10 cellular contexts compared by ENCODE assay signal in the genomic region with DNA sequence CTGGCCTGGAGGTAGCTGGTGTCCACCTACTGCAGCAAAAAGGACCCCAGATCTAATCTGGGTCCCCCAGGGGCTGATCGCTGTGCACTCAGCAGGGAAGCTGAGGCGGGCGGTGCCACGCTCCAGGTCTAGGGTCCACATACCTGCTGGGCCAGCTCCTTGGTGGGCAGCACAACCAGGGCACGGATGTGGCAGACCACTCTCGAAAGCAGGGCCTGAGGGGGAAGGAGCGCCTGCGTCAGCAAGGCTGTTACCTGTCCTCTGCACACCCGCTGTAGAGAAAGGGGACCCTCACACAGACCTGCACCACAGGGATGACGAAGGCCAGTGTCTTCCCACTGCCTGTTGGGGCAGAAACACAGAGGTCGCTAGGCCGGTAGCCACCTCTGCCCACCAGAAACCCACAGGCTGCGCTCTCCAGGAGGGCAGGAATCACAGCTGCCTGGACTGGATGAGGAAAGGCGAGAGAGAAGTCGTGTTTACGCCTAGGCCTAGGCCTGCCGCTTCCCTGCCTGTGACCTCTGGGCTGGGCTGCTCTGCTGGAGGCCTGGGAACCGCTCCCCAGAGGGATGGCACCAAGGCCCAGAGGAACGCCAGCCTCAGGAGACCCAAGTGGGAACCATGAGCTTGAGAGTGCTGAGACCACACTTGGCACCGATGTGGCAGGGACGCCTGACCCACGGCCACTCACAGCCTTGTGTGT. TPM values are rescaled to one million over a fixed set of nuclear protein-coding genes. Genes with fewer than 3 reads are reported as not detected.
DNase-seq lines count a peak whose midpoint lies in the region; ATAC-seq and TF ChIP-seq lines count a peak whose summit lies in the region.
"Had no signal": no experiment of that assay in that cellular context is flagged by ENCODE, and none has a peak within 500 bp of the region (broad histone marks: within the 10 kb centered on the region; RNA-seq: fewer than 3 reads in every experiment).

No MANE protein-coding gene starts in this region.

- 96% methylated on average over 22 of the region's 22 CpGs for WGBS in mesenchymal stem cell
- 85 to 100% methylated on average over 4 to 8 of the region's 22 CpGs for WGBS in esophagus squamous epithelium, 2 donors

- peak overlapping the region; percentile 84 for H3K4me3 Mint-ChIP-seq in CD8-positive, alpha-beta T cell
- peak overlapping the region; percentile 90 for H3K4me3 Mint-ChIP-seq in activated CD8-positive, alpha-beta T cell treated with anti-CD3 and anti-CD28 coated beads for 36 hours

- H3K27me3 ChIP-seq in CD8-positive, alpha-beta T cell (ENCODE audit: insufficient read depth, low read length): no peaks in the 10 kb centered on the region
- H3K27me3 ChIP-seq in mesenchymal stem cell (ENCODE audit: control insufficient read depth in 1 of 2, insufficient read depth in 1 of 2, low read length in 2 of 2): no peaks in the 10 kb centered on the region
- no peaks in the 10 kb centered on the region for H3K27me3 ChIP-seq in esophagus squamous epithelium
- H3K27me3 ChIP-seq in dorsolateral prefrontal cortex: no peaks in the 10 kb centered on the region
- H3K27me3 ChIP-seq: tibial artery had no signal

- no peak for DNase-seq in CD8-positive, alpha-beta T cell
- DNase-seq in activated CD8-positive, alpha-beta T cell treated with anti-CD3 and anti-CD28 coated beads for 36 hours: no peak
- no peak for DNase-seq in mesenchymal stem cell
- no peak for DNase-seq in stimulated activated CD4-positive, alpha-beta T cell treated with anti-CD3 and anti-CD28 coated beads, Interleukin-4, amount 100 ng/mL, for 24 hours
- no peak for DNase-seq in esophagus squamous epithelium (lab: John Stamatoyannopoulos, UW)
- DNase-seq in dorsolateral prefrontal cortex: no peak
- DNase-seq in NCI-H446 (lab: John Stamatoyannopoulos, UW): no peak
- DNase-seq: NCI-H1417 had no signal

- peaks cover 47% of the 10 kb centered on the region for H3K79me1 ChIP-seq in mesenchymal stem cell (replicated peaks; ENCODE audit: low read length, poor library complexity, severe bottlenecking)

- no peaks in the 10 kb centered on the region for H3K9me3 Mint-ChIP-seq in CD8-positive, alpha-beta T cell
- H3K9me3 Mint-ChIP-seq in activated CD8-positive, alpha-beta T cell treated with anti-CD3 and anti-CD28 coated beads for 36 hours: no peaks in the 10 kb centered on the region

- no peak overlapping the region for H3K27ac Mint-ChIP-seq in CD8-positive, alpha-beta T cell
- H3K27ac Mint-ChIP-seq in activated CD8-positive, alpha-beta T cell treated with anti-CD3 and anti-CD28 coated beads for 36 hours: no peak overlapping the region

- peak overlapping the region; percentile 27 for H4K91ac ChIP-seq in mesenchymal stem cell (ENCODE audit: low read length)

- no peak overlapping the region for H2BK5ac ChIP-seq in mesenchymal stem cell (ENCODE audit: low read depth, low read length, poor library complexity, severe bottlenecking)

- H2BK15ac ChIP-seq in mesenchymal stem cell (ENCODE audit: low read depth, poor library complexity, severe bottlenecking): no peak overlapping the region

- no peak overlapping the region for H2AK5ac ChIP-seq in mesenchymal stem cell (ENCODE audit: low read length, severe bottlenecking)

- H3K4me1 Mint-ChIP-seq in CD8-positive, alpha-beta T cell (ENCODE audit: low read depth): peaks cover 27% of the 10 kb centered on the region
- H3K4me1 Mint-ChIP-seq in activated CD8-positive, alpha-beta T cell treated with anti-CD3 and anti-CD28 coated beads for 36 hours (ENCODE audit: low read depth): peaks cover 25% of the 10 kb centered on the region

- no peak overlapping the region for H2BK120ac ChIP-seq in mesenchymal stem cell (ENCODE audit: low read depth, low read length)

- H3K18ac ChIP-seq in mesenchymal stem cell (ENCODE audit: low read depth in 1 of 2, low read length in 2 of 2): no peak overlapping the region

- peaks cover 40% of the 10 kb centered on the region for H3K36me3 ChIP-seq in CD8-positive, alpha-beta T cell (ENCODE audit: insufficient read depth, low read length)
- H3K36me3 ChIP-seq in mesenchymal stem cell (ENCODE audit: control insufficient read depth in 1 of 2, insufficient read depth in 2 of 2, low read depth in 1 of 2, low read length in 2 of 2) (peaks cover 43 to 55% of the 10 kb centered on the region in 2 experiments), esophagus squamous epithelium (peaks cover 30 to 66% (median 37%) of the 10 kb centered on the region in 3 donors)

- no peak overlapping the region for H3K9ac ChIP-seq in mesenchymal stem cell (ENCODE audit: low read length)

- H3K4me1 ChIP-seq in CD8-positive, alpha-beta T cell (ENCODE audit: insufficient read depth, low read length): peaks cover 24% of the 10 kb centered on the region
- H3K4me1 ChIP-seq in mesenchymal stem cell (ENCODE audit: control insufficient read depth, insufficient read depth, low read depth, low read length) (peaks cover 31% of the 10 kb centered on the region), esophagus squamous epithelium (peaks cover 20 to 39% (median 23%) of the 10 kb centered on the region in 3 donors)

- CTCF ChIA-PET in CD8-positive, alpha-beta T cell (lab: Charles Lee): interaction anchor here (1.0 kb wide), 1 partner anchor 42 kb away, joined by 4 read pairs; no protein-coding TSS in a partner anchor
- CTCF ChIA-PET in activated CD8-positive, alpha-beta T cell treated with anti-CD3 and anti-CD28 coated beads for 36 hours (lab: Charles Lee): interaction anchor here (1.2 kb wide), 1 partner anchor 77 kb away, joined by 3 read pairs; no protein-coding TSS in a partner anchor

- H3K14ac ChIP-seq in mesenchymal stem cell (ENCODE audit: low read length in 2 of 2): no peak overlapping the region

- H3K4ac ChIP-seq in mesenchymal stem cell (ENCODE audit: low read depth in 1 of 2, low read length in 2 of 2): no peak overlapping the region

- no peaks in the 10 kb centered on the region for H3K9me3 ChIP-seq in CD8-positive, alpha-beta T cell (ENCODE audit: low read length)
- no peaks in the 10 kb centered on the region for H3K9me3 ChIP-seq in mesenchymal stem cell (ENCODE audit: control insufficient read depth, low read length)
- H3K9me3 ChIP-seq in esophagus squamous epithelium: no peaks in the 10 kb centered on the region
- H3K9me3 ChIP-seq: tibial artery had no signal

- no peak for ATAC-seq in CD8-positive, alpha-beta T cell
- no peak for ATAC-seq in activated CD8-positive, alpha-beta T cell treated with anti-CD3 and anti-CD28 coated beads for 36 hours

- no peak overlapping the region for H3K4me3 ChIP-seq in CD8-positive, alpha-beta T cell (ENCODE audit: low read depth, low read length)
- H3K4me3 ChIP-seq in mesenchymal stem cell (ENCODE audit: insufficient read depth in 1 of 2, low read depth in 1 of 2, low read length in 2 of 2) (peak overlapping the region; percentile 9 to 92), esophagus squamous epithelium (no peak overlapping the region), dorsolateral prefrontal cortex (peak overlapping the region in 12 of 59 donors; percentile 75 to 98 (median 92))

- no peak for TF ChIP-seq POLR2A in esophagus squamous epithelium (IDR thresholded peaks at IDR 0.05)

- H2AFZ ChIP-seq in mesenchymal stem cell (ENCODE audit: low read depth, low read length): no peak overlapping the region

- H3K23ac ChIP-seq in mesenchymal stem cell (ENCODE audit: low read length in 2 of 2): no peak overlapping the region

- H4K8ac ChIP-seq in mesenchymal stem cell (ENCODE audit: low read length): peak overlapping the region; percentile 48

- H3K27me3 Mint-ChIP-seq in CD8-positive, alpha-beta T cell (ENCODE audit: low read depth): no peaks in the 10 kb centered on the region
- no peaks in the 10 kb centered on the region for H3K27me3 Mint-ChIP-seq in activated CD8-positive, alpha-beta T cell treated with anti-CD3 and anti-CD28 coated beads for 36 hours

- H3K27ac ChIP-seq in 22Rv1 (peak overlapping the region; percentile 67; the same call in 1 of the 2 replicates), mesenchymal stem cell (ENCODE audit: low read length, poor library complexity, severe bottlenecking) (no peak overlapping the region), esophagus squamous epithelium (no peak overlapping the region), dorsolateral prefrontal cortex (no peak overlapping the region)
- H3K27ac ChIP-seq in CD8-positive, alpha-beta T cell (ENCODE audit: low read depth, low read length): no peak overlapping the region
- H3K27ac ChIP-seq: tibial artery had no signal

- intact Hi-C loops in CD8-positive, alpha-beta T cell (cut with DNase I, micrococcal nuclease): loop anchor here in 1 of 2 experiments (10.0 kb wide), 1 partner anchor 197 kb away; the partner anchor contains the start of gene EP400
- intact Hi-C loops in activated CD8-positive, alpha-beta T cell treated with anti-CD3 and anti-CD28 coated beads for 36 hours (cut with micrococcal nuclease): no loop called here
- intact Hi-C loops in esophagus squamous epithelium (cut with DNase I): no loop called here
- intact Hi-C loops in dorsolateral prefrontal cortex (cut with DNase I): loop anchor here (5.0 to 10.0 kb wide), 4 partner anchors 57 to 343 kb away; partner anchors contain the start of gene PUS1 (in 1 of the 2)

- no peak overlapping the region for H2BK12ac ChIP-seq in mesenchymal stem cell (ENCODE audit: low read length in 2 of 2)

- POLR2A ChIA-PET in CD8-positive, alpha-beta T cell (lab: Charles Lee): no interaction called here
- POLR2A ChIA-PET in activated CD8-positive, alpha-beta T cell treated with anti-CD3 and anti-CD28 coated beads for 36 hours (lab: Charles Lee): interaction anchor here (1.1 kb wide), 1 partner anchor 10 kb away, joined by 3 read pairs; no protein-coding TSS in a partner anchor

- TF ChIP-seq CTCF in 22Rv1 (IDR thresholded peaks at IDR 0.05) (no peak), esophagus squamous epithelium (IDR thresholded peaks at IDR 0.05) (no peak), dorsolateral prefrontal cortex (IDR thresholded peaks at IDR 0.05 in 54 of 56, conservative IDR thresholded peaks at IDR 0.05 in 2 of 56; ENCODE audit: low read depth in 1 of 56, partially characterized antibody in 56 of 56) (no peak)
- no peak for TF ChIP-seq CTCF in CD8-positive, alpha-beta T cell (IDR thresholded peaks at IDR 0.05)
- TF ChIP-seq CTCF in activated CD8-positive, alpha-beta T cell treated with anti-CD3 and anti-CD28 coated beads for 36 hours (IDR thresholded peaks at IDR 0.05): no peak

- peaks cover 49% of the 10 kb centered on the region for H3K36me3 Mint-ChIP-seq in CD8-positive, alpha-beta T cell
- H3K36me3 Mint-ChIP-seq in activated CD8-positive, alpha-beta T cell treated with anti-CD3 and anti-CD28 coated beads for 36 hours (ENCODE audit: low read depth): peaks cover 25% of the 10 kb centered on the region

- H3K4me2 ChIP-seq in mesenchymal stem cell (ENCODE audit: low read length, poor library complexity, severe bottlenecking): peak overlapping the region; percentile 0

RNA-seq across cellular contexts. Expression of gene DDX51, which starts 2.0 kb away (rescaled TPM):
- total RNA-seq in CD8-positive, alpha-beta T cell: 10 to 100 TPM; 61.5 to 66.5 TPM
- 10 to 100 TPM; 24.1 to 25.5 TPM for total RNA-seq in activated CD8-positive, alpha-beta T cell treated with anti-CD3 and anti-CD28 coated beads for 36 hours
- polyA plus RNA-seq in mesenchymal stem cell (2013, experiment 1 of 2): 4.3 TPM
- 4.4 TPM for polyA plus RNA-seq in mesenchymal stem cell (2013, experiment 2 of 2)
- total RNA-seq in esophagus squamous epithelium (10 to 100 TPM in 2 of 4 donors, 1 to 10 TPM in 2; 8.9 to 15.3 (median 11.0) TPM), dorsolateral prefrontal cortex (10 to 100 TPM; 20.7 to 53.2 (median 34.1) TPM)

RNA-seq across cellular contexts. Expression of gene NOC4L, which starts 2.1 kb away (rescaled TPM):
- 10 to 100 TPM; 25.8 to 28.3 TPM for total RNA-seq in CD8-positive, alpha-beta T cell
- total RNA-seq in activated CD8-positive, alpha-beta T cell treated with anti-CD3 and anti-CD28 coated beads for 36 hours: 10 to 100 TPM; 35.6 to 41.2 TPM
- polyA plus RNA-seq in mesenchymal stem cell (2013, experiment 1 of 2): 16.6 TPM
- 15.7 TPM for polyA plus RNA-seq in mesenchymal stem cell (2013, experiment 2 of 2)
- total RNA-seq in esophagus squamous epithelium: 10 to 100 TPM in 3 of 4 donors, 1 to 10 TPM in 1; 9.6 to 12.1 (median 11.1) TPM
- total RNA-seq in dorsolateral prefrontal cortex: 10 to 100 TPM; 10.5 to 25.2 (median 15.5) TPM

Comparison
In these comparisons a context has a peak if more than half of its experiments do, and no peak if none do; other contexts are left out.
1. H3K4me3 ChIP-seq: peak in mesenchymal stem cell (2 of 2); none in CD8-positive, alpha-beta T cell (single experiment) and esophagus squamous epithelium (0 of 4).
2. intact Hi-C loops: an anchor here in dorsolateral prefrontal cortex (5.0 to 10.0 kb wide); none called in activated CD8-positive, alpha-beta T cell treated with anti-CD3 and anti-CD28 coated beads for 36 hours and esophagus squamous epithelium.